In the genomic region with DNA sequence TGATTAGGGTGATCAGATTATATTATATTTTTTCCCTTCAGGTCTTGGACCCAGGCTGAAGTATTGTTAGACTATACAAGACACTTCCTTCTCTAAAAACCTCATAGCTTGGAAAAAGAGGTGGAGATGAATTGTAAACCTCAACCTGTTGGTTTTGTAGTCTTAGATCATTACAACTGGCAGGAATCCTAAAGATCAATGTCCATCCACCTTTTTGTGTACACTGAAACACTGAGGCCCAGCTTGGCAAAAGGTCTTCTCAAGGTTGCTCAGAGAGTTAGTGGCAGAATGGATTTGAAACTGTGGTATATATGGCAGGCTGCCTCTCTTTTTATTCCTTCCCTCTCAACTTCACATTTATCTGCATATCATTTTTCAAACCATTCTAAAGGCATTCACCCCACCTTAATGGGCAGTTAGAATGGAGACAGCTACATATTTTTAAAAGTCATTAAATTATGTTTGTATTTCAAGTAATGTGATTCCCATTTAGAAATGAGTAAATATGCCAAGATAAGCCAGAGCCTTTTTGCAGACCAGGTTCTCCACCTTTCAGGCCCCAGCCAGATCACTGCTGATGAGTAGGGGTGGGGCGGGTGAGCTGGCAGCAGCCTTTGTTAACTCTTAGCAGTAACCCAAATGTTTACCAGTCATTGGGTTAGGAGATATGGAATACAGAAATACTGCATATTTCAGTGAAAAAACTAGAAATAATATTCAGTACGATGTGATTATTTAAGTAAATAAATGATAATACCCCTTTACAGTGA, we compare ENCODE assay signal across 23 cellular contexts.
DNase-seq lines count a peak whose midpoint lies in the region; ATAC-seq, FAIRE-seq and TF ChIP-seq lines count a peak whose summit lies in the region.
"Had no signal": no experiment of that assay in that cellular context is flagged by ENCODE, and none has a peak within 500 bp of the region (broad histone marks: within the 10 kb centered on the region; RNA-seq: fewer than 3 reads in every experiment).

No MANE protein-coding gene starts in this region.

- no peak overlapping the region for H3K4me3 ChIP-seq in body of pancreas
- no peak overlapping the region for H3K4me3 ChIP-seq in HepG2 (replicated peaks in 1 of 3; ENCODE audit: insufficient read depth in 1 of 3, low read depth in 2 of 3, low read length in 3 of 3)
- no peak overlapping the region for H3K4me3 ChIP-seq in stomach
- H3K4me3 ChIP-seq: SJCRH30 had no signal

- no peaks in the 10 kb centered on the region for H4K20me1 ChIP-seq in HepG2 (ENCODE audit: insufficient read depth, low read length)

- peaks cover 0 to 8% (median 2%) of the 10 kb centered on the region in 9 donors for H3K9me3 Mint-ChIP-seq in naive thymus-derived CD8-positive, alpha-beta T cell
- H3K9me3 Mint-ChIP-seq in activated naive CD4-positive, alpha-beta T cell treated with anti-CD3 and anti-CD28 coated beads, Interleukin-2, amount 50 U/mL, for 72 hours: no peaks in the 10 kb centered on the region

- TF ChIP-seq EP300 in HepG2 (IDR thresholded peaks at IDR 0.05; ENCODE audit: low read depth in 2 of 2, low read length in 2 of 2) (no peak), HepG2 (CRISPR knock-in tag; IDR thresholded peaks at IDR 0.05; ENCODE audit: borderline replicate concordance) (no peak), stomach (IDR thresholded peaks at IDR 0.05) (no peak)

- H3K4me2 ChIP-seq in HepG2 (ENCODE audit: low read depth, low read length): no peak overlapping the region

- TF ChIP-seq POLR2A in body of pancreas (IDR thresholded peaks at IDR 0.05) (no peak), HepG2 (IDR thresholded peaks at IDR 0.05; ENCODE audit: insufficient read depth in 1 of 2, low read depth in 2 of 2, low read length in 2 of 2) (no peak), stomach (IDR thresholded peaks at IDR 0.05) (no peak)

- WGBS in body of pancreas, 2 donors: 20 to 37% methylated on average over 2 of the region's 2 CpGs
- 38% methylated on average over 2 of the region's 2 CpGs for WGBS in HepG2 (ENCODE audit: low lambda C conversion rate)
- WGBS in stomach, 5 donors: 39 to 76% (median 50%) methylated on average over 2 of the region's 2 CpGs

- CTCF ChIA-PET in HepG2 (lab: Yijun Ruan, JAX; ENCODE audit: low intra/inter-chr PET ratio, low total read pairs): no interaction called here

- no peak overlapping the region for H3K27ac Mint-ChIP-seq in naive thymus-derived CD8-positive, alpha-beta T cell
- H3K27ac Mint-ChIP-seq in activated naive CD4-positive, alpha-beta T cell treated with anti-CD3 and anti-CD28 coated beads, Interleukin-2, amount 50 U/mL, for 72 hours: no peak overlapping the region

- H3K4me1 Mint-ChIP-seq in naive thymus-derived CD8-positive, alpha-beta T cell: no peaks in the 10 kb centered on the region

- no peaks in the 10 kb centered on the region for H3K27me3 Mint-ChIP-seq in naive thymus-derived CD8-positive, alpha-beta T cell

- H3K9me3 ChIP-seq in body of pancreas: no peaks in the 10 kb centered on the region
- H3K9me3 ChIP-seq in HepG2 (ENCODE audit: low read length): no peaks in the 10 kb centered on the region; the same call in 1 of the 2 replicates
- H3K9me3 ChIP-seq in stomach: peaks cover 0 to 7% (median 2%) of the 10 kb centered on the region in 4 donors
- H3K9me3 ChIP-seq: BE2C, SJCRH30 had no signal

- peaks cover 8% of the 10 kb centered on the region for H3K4me1 ChIP-seq in body of pancreas
- H3K4me1 ChIP-seq in HepG2 (ENCODE audit: insufficient read depth, low read length): no peaks in the 10 kb centered on the region
- no peaks in the 10 kb centered on the region for H3K4me1 ChIP-seq in stomach
- H3K4me1 ChIP-seq: BE2C, SJCRH30 had no signal

- H3K36me3 ChIP-seq in body of pancreas (replicated peaks in 1 of 2; ENCODE audit: insufficient read depth in 1 of 2, low read depth in 2 of 2) (no peaks in the 10 kb centered on the region), HepG2 (replicated peaks in 1 of 2; ENCODE audit: control insufficient read depth in 1 of 2, insufficient read depth in 2 of 2, low read length in 2 of 2) (no peaks in the 10 kb centered on the region), stomach (no peaks in the 10 kb centered on the region)
- H3K36me3 ChIP-seq: BE2C, SJCRH30 had no signal

- POLR2A ChIA-PET in HepG2 (lab: Yijun Ruan, JAX): no interaction called here
- POLR2A ChIA-PET in naive thymus-derived CD8-positive, alpha-beta T cell (lab: Charles Lee): no interaction called here

- intact Hi-C loops in body of pancreas (cut with DNase I) (no loop called here), HepG2 (cut with micrococcal nuclease; ENCODE audit: unreplicated experiment) (no loop called here), stomach (cut with DNase I; ENCODE audit: low total_unique reads) (no loop called here), left ventricle myocardium superior (cut with micrococcal nuclease) (no loop called here)

- H3K4me3 Mint-ChIP-seq in naive thymus-derived CD8-positive, alpha-beta T cell: no peak overlapping the region

- no peak overlapping the region for H3K9ac ChIP-seq in HepG2 (ENCODE audit: insufficient read depth, low read depth, low read length)

- no peak for ATAC-seq in body of pancreas
- ATAC-seq in HepG2: peak; percentile 36; the same call in 1 of the 3 replicates
- ATAC-seq in left ventricle myocardium superior: no peak
- ATAC-seq in naive thymus-derived CD8-positive, alpha-beta T cell: no peak
- ATAC-seq in activated naive CD4-positive, alpha-beta T cell treated with anti-CD3 and anti-CD28 coated beads, Interleukin-2, amount 50 U/mL, for 72 hours: no peak
- ATAC-seq: HCT116 had no signal

- no peaks in the 10 kb centered on the region for H3K79me2 ChIP-seq in HepG2 (ENCODE audit: insufficient read depth, low read length)

- in situ Hi-C loops in HepG2 (cut with HindIII; ENCODE audit: extremely low pct_ligation_motif_present, low pct_unique_long_range_greater_than_20kb): no loop called here

- H3K36me3 Mint-ChIP-seq in naive thymus-derived CD8-positive, alpha-beta T cell: no peaks in the 10 kb centered on the region
- no peaks in the 10 kb centered on the region for H3K36me3 Mint-ChIP-seq in activated naive CD4-positive, alpha-beta T cell treated with anti-CD3 and anti-CD28 coated beads, Interleukin-2, amount 50 U/mL, for 72 hours

- TF ChIP-seq CTCF in body of pancreas (IDR thresholded peaks at IDR 0.05): no peak
- no peak for TF ChIP-seq CTCF in HepG2 (CRISPR knock-in tag; IDR thresholded peaks at IDR 0.05)
- no peak for TF ChIP-seq CTCF in stomach (IDR thresholded peaks at IDR 0.05)

- DNase-seq in NCI-H2196 (lab: John Stamatoyannopoulos, UW; ENCODE audit: unreplicated experiment) (peak; percentile 11), body of pancreas (peak in 3 of 4 donors; percentile 13 to 37 (median 17)), HepG2 (ENCODE audit: low spot score) (peak; percentile 3), stomach (peak; percentile 43), left ventricle myocardium superior (no peak), germinal center (ENCODE audit: low spot score) (no peak)
- no peak for DNase-seq in naive thymus-derived CD8-positive, alpha-beta T cell
- DNase-seq in activated naive CD4-positive, alpha-beta T cell treated with anti-CD3 and anti-CD28 coated beads, Interleukin-2, amount 50 U/mL, for 72 hours (ENCODE audit: low spot score in 2 of 2): no peak
- DNase-seq: BE2C, DMS79, KBM-7, MM.1S, NCI-H1048, NCI-H1417 treated with DMSO at 0.1 percent for 48 hours, NCI-H2081, NCI-H2171, NCI-H446, NCI-H526, SJCRH30 had no signal

- TF ChIP-seq RAD21 in HepG2 (CRISPR knock-in tag; IDR thresholded peaks at IDR 0.05): no peak

- no peak overlapping the region for H2AFZ ChIP-seq in HepG2 (ENCODE audit: low read length)

- no peak overlapping the region for H3K27ac ChIP-seq in body of pancreas
- H3K27ac ChIP-seq in HepG2 (ENCODE audit: extremely low read length, insufficient read depth, low read length): no peak overlapping the region
- peak overlapping the region in 1 of 5 donors; percentile 38 for H3K27ac ChIP-seq in stomach
- H3K27ac ChIP-seq: SJCRH30 had no signal

- H3K27me3 ChIP-seq in body of pancreas: no peaks in the 10 kb centered on the region
- no peaks in the 10 kb centered on the region for H3K27me3 ChIP-seq in HepG2 (ENCODE audit: control insufficient read depth in 1 of 2, insufficient read depth in 2 of 2, low read length in 2 of 2)
- H3K27me3 ChIP-seq in stomach: no peaks in the 10 kb centered on the region
- H3K27me3 ChIP-seq: BE2C, SJCRH30 had no signal

- peak; percentile 8 for FAIRE-seq in HepG2 (lab: Jason Lieb, UNC)
- FAIRE-seq: D721Med, H1, RCC 7860 had no signal

- no TSS peak for BruUV-seq in HepG2 (replicated peaks; lab: Mats Ljungman, UMichigan)

TF ChIP-seq in HepG2, 621 proteins besides CTCF, POLR2A, EP300 and RAD21:
- TF ChIP-seq ZNF510 (CRISPR knock-in tag; IDR thresholded peaks at IDR 0.05; ENCODE audit: low read depth) (no peak), HNF4A (CRISPR knock-in tag; IDR thresholded peaks at IDR 0.05) (0 out of 2 replicates have a peak, but pooled peaks have one; percentile 29), BCL6 (CRISPR knock-in tag; IDR thresholded peaks at IDR 0.05) (no peak), ELF4 (CRISPR knock-in tag; IDR thresholded peaks at IDR 0.05; ENCODE audit: borderline replicate concordance) (no peak), ZXDC (CRISPR knock-in tag; IDR thresholded peaks at IDR 0.05) (no peak)
TF ChIP-seq in HepG2: peak in this region for 1.

Comparison
In these comparisons a context has a peak if more than half of its experiments do, and no peak if none do; other contexts are left out.
1. DNase-seq: peak in NCI-H2196 (single experiment), body of pancreas (3 of 4), HepG2 (single experiment) and stomach (single experiment); none in left ventricle myocardium superior (single experiment), germinal center (single experiment), naive thymus-derived CD8-positive, alpha-beta T cell (0 of 10) and activated naive CD4-positive, alpha-beta T cell treated with anti-CD3 and anti-CD28 coated beads, Interleukin-2, amount 50 U/mL, for 72 hours (0 of 2).